In genomic region chr17:44775136-44775837, GRCh38 we compare ENCODE assay signal across 1 cellular context.
TF ChIP-seq lines count a peak whose summit lies in the region.

No MANE protein-coding gene starts in this region.

TF ChIP-seq in HepG2, 621 proteins besides CTCF, POLR2A, EP300 and RAD21 (continued from another document and continues in another):
- TF ChIP-seq, protein P1, sequence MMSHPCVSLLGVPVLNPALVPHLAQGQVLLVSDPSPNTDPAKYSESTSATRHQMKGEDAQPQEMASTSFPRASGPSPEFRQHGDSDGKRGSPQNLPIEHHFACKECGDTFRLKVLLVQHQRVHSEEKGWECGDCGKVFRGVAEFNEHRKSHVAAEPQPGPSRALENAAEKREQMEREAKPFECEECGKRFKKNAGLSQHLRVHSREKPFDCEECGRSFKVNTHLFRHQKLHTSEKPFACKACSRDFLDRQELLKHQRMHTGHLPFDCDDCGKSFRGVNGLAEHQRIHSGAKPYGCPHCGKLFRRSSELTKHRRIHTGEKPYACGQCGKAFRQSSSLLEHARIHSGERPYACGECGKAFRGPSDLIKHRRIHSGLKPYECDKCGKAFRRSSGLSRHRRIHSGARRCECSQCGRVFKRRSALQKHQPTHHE (CRISPR knock-in tag; IDR thresholded peaks at IDR 0.05; ENCODE audit: borderline replicate concordance) = peak; percentile 90; the same call in 1 of the 2 replicates
- TF ChIP-seq ZNF883 (CRISPR knock-in tag; IDR thresholded peaks at IDR 0.05; ENCODE audit: not compliant biosample characterization) (peak; percentile 88), TRIM24 (CRISPR knock-in tag; IDR thresholded peaks at IDR 0.05) (no peak), RFX3 (CRISPR knock-in tag; IDR thresholded peaks at IDR 0.05) (no peak), KDM4B (CRISPR knock-in tag; IDR thresholded peaks at IDR 0.05) (no peak), ZNF468 (CRISPR knock-in tag; IDR thresholded peaks at IDR 0.05) (0 out of 2 replicates have a peak, but pooled peaks have one; percentile 89), HOXD1 (CRISPR knock-in tag; IDR thresholded peaks at IDR 0.05) (0 out of 2 replicates have a peak, but pooled peaks have one; percentile 56), TCF7L2 (IDR thresholded peaks at IDR 0.05; ENCODE audit: low read depth, low read length) (no peak), GATAD1 (CRISPR knock-in tag; IDR thresholded peaks at IDR 0.05) (0 out of 2 replicates have a peak, but pooled peaks have one; percentile 48), ZNF678 (CRISPR knock-in tag; IDR thresholded peaks at IDR 0.05) (peak; percentile 82; the same call in 1 of the 2 replicates), NBN (conservative IDR thresholded peaks at IDR 0.05) (no peak), FOSL1 (CRISPR knock-in tag; IDR thresholded peaks at IDR 0.05; ENCODE audit: borderline replicate concordance) (no peak), PCBP2 (optimal IDR thresholded peaks at IDR 0.05; ENCODE audit: low read depth, low read length, poor library complexity, severe bottlenecking) (no peak), LCORL (IDR thresholded peaks at IDR 0.05) (no peak), LCORL (CRISPR knock-in tag; IDR thresholded peaks at IDR 0.05) (peak; percentile 12; the same call in 1 of the 2 replicates), SSRP1 (CRISPR knock-in tag; IDR thresholded peaks at IDR 0.05) (no peak), RAD51 (IDR thresholded peaks at IDR 0.05; ENCODE audit: borderline replicate concordance) (no peak), PLRG1 (conservative IDR thresholded peaks at IDR 0.05) (no peak), MTA3 (CRISPR knock-in tag; IDR thresholded peaks at IDR 0.05) (no peak), ZNF75D (CRISPR knock-in tag; IDR thresholded peaks at IDR 0.05; ENCODE audit: borderline replicate concordance) (no peak), ZNF30 (CRISPR knock-in tag; IDR thresholded peaks at IDR 0.05) (no peak), GMEB2 (CRISPR knock-in tag; IDR thresholded peaks at IDR 0.05; ENCODE audit: low read depth) (no peak), YEATS2 (CRISPR knock-in tag; IDR thresholded peaks at IDR 0.05; ENCODE audit: borderline replicate concordance) (no peak; the same call in 1 of the 2 replicates), TEAD3 (CRISPR knock-in tag; optimal IDR thresholded peaks at IDR 0.05; ENCODE audit: borderline replicate concordance) (peak; percentile 7), BCL3 (CRISPR knock-in tag; IDR thresholded peaks at IDR 0.05) (peak; percentile 69; the same call in 1 of the 2 replicates), RELA (CRISPR knock-in tag; IDR thresholded peaks at IDR 0.05) (no peak), THRA (CRISPR knock-in tag; IDR thresholded peaks at IDR 0.05; ENCODE audit: borderline replicate concordance) (0 out of 2 replicates have a peak, but pooled peaks have one; percentile 26), ZIK1 (CRISPR knock-in tag; IDR thresholded peaks at IDR 0.05; ENCODE audit: borderline replicate concordance, low read depth) (peak; percentile 85), GLI4 (CRISPR knock-in tag; IDR thresholded peaks at IDR 0.05; ENCODE audit: borderline replicate concordance) (peak; percentile 80; the same call in 1 of the 2 replicates), ZNF331 (CRISPR knock-in tag; IDR thresholded peaks at IDR 0.05) (peak; percentile 85; the same call in 1 of the 2 replicates), PAWR (CRISPR knock-in tag; IDR thresholded peaks at IDR 0.05; ENCODE audit: borderline replicate concordance) (0 out of 2 replicates have a peak, but pooled peaks have one; percentile 71), ETV6 (CRISPR knock-in tag; conservative IDR thresholded peaks at IDR 0.05) (no peak), FOXA1 (IDR thresholded peaks at IDR 0.05) (no peak), FOXA1 (CRISPR knock-in tag; IDR thresholded peaks at IDR 0.05) (peak; percentile 40), PHF8 (CRISPR knock-in tag; IDR thresholded peaks at IDR 0.05) (peak; percentile 56), STAT5B (CRISPR knock-in tag; IDR thresholded peaks at IDR 0.05) (no peak), NFE2L1 (CRISPR knock-in tag; IDR thresholded peaks at IDR 0.05; ENCODE audit: borderline replicate concordance) (no peak), SRF (IDR thresholded peaks at IDR 0.05; ENCODE audit: low read depth, low read length) (0 out of 2 replicates have a peak, but pooled peaks have one; percentile 14), JUN (CRISPR knock-in tag; IDR thresholded peaks at IDR 0.05) (peak; percentile 47), RARG (CRISPR knock-in tag; IDR thresholded peaks at IDR 0.05; ENCODE audit: low read depth) (peak; percentile 90; the same call in 1 of the 2 replicates), PHF20 (CRISPR knock-in tag; IDR thresholded peaks at IDR 0.05) (peak; percentile 40; the same call in 1 of the 2 replicates), REXO4 (CRISPR knock-in tag; IDR thresholded peaks at IDR 0.05; ENCODE audit: borderline replicate concordance) (peak; percentile 93), DZIP1 (CRISPR knock-in tag; IDR thresholded peaks at IDR 0.05) (no peak), BCL6 (CRISPR knock-in tag; IDR thresholded peaks at IDR 0.05) (no peak), ZKSCAN5 (CRISPR knock-in tag; IDR thresholded peaks at IDR 0.05) (0 out of 2 replicates have a peak, but pooled peaks have one; percentile 20), ZNF569 (CRISPR knock-in tag; IDR thresholded peaks at IDR 0.05; ENCODE audit: borderline replicate concordance) (peak; percentile 93; the same call in 1 of the 2 replicates)
- TF ChIP-seq, protein P2, sequence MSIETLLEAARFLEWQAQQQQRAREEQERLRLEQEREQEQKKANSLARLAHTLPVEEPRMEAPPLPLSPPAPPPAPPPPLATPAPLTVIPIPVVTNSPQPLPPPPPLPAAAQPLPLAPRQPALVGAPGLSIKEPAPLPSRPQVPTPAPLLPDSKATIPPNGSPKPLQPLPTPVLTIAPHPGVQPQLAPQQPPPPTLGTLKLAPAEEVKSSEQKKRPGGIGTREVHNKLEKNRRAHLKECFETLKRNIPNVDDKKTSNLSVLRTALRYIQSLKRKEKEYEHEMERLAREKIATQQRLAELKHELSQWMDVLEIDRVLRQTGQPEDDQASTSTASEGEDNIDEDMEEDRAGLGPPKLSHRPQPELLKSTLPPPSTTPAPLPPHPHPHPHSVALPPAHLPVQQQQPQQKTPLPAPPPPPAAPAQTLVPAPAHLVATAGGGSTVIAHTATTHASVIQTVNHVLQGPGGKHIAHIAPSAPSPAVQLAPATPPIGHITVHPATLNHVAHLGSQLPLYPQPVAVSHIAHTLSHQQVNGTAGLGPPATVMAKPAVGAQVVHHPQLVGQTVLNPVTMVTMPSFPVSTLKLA (IDR thresholded peaks at IDR 0.05) = peak; percentile 65; the same call in 1 of the 2 replicates
- TF ChIP-seq, protein P3, sequence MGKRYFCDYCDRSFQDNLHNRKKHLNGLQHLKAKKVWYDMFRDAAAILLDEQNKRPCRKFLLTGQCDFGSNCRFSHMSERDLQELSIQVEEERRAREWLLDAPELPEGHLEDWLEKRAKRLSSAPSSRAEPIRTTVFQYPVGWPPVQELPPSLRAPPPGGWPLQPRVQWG (CRISPR knock-in tag; IDR thresholded peaks at IDR 0.05; ENCODE audit: borderline replicate concordance, low read depth) = no peak
- TF ChIP-seq, protein P4, sequence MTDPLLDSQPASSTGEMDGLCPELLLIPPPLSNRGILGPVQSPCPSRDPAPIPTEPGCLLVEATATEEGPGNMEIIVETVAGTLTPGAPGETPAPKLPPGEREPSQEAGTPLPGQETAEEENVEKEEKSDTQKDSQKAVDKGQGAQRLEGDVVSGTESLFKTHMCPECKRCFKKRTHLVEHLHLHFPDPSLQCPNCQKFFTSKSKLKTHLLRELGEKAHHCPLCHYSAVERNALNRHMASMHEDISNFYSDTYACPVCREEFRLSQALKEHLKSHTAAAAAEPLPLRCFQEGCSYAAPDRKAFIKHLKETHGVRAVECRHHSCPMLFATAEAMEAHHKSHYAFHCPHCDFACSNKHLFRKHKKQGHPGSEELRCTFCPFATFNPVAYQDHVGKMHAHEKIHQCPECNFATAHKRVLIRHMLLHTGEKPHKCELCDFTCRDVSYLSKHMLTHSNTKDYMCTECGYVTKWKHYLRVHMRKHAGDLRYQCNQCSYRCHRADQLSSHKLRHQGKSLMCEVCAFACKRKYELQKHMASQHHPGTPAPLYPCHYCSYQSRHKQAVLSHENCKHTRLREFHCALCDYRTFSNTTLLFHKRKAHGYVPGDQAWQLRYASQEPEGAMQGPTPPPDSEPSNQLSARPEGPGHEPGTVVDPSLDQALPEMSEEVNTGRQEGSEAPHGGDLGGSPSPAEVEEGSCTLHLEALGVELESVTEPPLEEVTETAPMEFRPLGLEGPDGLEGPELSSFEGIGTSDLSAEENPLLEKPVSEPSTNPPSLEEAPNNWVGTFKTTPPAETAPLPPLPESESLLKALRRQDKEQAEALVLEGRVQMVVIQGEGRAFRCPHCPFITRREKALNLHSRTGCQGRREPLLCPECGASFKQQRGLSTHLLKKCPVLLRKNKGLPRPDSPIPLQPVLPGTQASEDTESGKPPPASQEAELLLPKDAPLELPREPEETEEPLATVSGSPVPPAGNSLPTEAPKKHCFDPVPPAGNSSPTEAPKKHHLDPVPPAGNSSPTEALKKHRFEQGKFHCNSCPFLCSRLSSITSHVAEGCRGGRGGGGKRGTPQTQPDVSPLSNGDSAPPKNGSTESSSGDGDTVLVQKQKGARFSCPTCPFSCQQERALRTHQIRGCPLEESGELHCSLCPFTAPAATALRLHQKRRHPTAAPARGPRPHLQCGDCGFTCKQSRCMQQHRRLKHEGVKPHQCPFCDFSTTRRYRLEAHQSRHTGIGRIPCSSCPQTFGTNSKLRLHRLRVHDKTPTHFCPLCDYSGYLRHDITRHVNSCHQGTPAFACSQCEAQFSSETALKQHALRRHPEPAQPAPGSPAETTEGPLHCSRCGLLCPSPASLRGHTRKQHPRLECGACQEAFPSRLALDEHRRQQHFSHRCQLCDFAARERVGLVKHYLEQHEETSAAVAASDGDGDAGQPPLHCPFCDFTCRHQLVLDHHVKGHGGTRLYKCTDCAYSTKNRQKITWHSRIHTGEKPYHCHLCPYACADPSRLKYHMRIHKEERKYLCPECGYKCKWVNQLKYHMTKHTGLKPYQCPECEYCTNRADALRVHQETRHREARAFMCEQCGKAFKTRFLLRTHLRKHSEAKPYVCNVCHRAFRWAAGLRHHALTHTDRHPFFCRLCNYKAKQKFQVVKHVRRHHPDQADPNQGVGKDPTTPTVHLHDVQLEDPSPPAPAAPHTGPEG (CRISPR knock-in tag; IDR thresholded peaks at IDR 0.05) = no peak
